In the genomic region with DNA sequence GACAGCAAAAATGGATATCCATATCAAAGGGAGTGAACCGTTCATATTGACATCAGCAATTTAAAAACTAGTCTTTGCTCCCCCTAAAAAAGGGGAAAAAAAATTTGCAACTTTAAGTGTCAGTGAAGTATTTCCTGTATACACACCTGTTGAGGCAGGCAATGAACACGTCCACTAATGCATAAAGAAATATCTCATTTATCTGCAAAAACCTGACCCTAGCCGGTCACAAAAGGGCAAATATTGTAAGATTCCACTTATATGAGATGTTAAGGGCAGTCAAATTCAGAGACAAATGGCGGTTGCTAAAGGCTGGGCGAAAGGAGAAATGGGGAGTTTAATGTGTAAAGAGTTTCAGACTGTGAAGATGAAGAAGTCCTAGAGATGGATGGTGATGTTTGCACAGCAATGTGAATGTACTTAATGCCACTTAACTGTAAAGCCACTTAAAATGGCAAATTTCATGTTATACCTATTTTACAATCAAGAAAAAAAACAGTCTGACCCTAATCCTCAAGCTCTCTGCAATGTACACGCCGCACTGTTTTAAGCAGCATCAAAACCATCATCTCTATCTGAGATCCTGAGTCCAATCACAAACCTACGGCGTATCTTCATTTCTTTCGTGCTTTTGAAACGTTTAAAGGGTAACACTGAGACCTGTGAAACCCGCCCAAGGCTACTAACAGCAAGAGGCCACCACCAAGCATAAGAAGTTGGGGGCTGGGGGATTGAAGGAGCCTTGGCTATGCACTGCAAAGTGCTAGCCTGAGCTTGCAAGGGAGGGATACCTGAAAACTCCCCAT, we compare ENCODE assay signal across 8 cellular contexts. TPM values are rescaled to one million over a fixed set of nuclear protein-coding genes. Genes with fewer than 3 reads are reported as not detected.
A peak's percentile ranks its signal among the peaks of the same experiment; 100 is the strongest.
DNase-seq lines count a peak whose midpoint lies in the region; ATAC-seq, FAIRE-seq and TF ChIP-seq lines count a peak whose summit lies in the region.

No MANE protein-coding gene starts in this region.

- H4K20me1 ChIP-seq in GM12878 (ENCODE audit: control insufficient read depth, insufficient read depth): no peaks in the 10 kb centered on the region

- H3K36me3 ChIP-seq in GM12878 (ENCODE audit: control insufficient read depth in 2 of 2, insufficient read depth in 2 of 2, low read length in 1 of 2): peaks cover 0 to 7% of the 10 kb centered on the region in 2 experiments; a peak in 3 of 4 replicates
- H3K36me3 ChIP-seq in mesodermal cell (ENCODE audit: control insufficient read depth, insufficient read depth, low read length): peaks cover 38% of the 10 kb centered on the region

- peaks cover 39% of the 10 kb centered on the region for H3K79me2 ChIP-seq in GM12878 (ENCODE audit: control insufficient read depth, insufficient read depth, low read length)

- TF ChIP-seq CTCF in AG10803 (conservative IDR thresholded peaks at IDR 0.05; ENCODE audit: low read length) (no peak), GM12878 (IDR thresholded peaks at IDR 0.05 in 2 of 3, conservative IDR thresholded peaks at IDR 0.05 in 1 of 3; ENCODE audit: control insufficient read depth in 2 of 3, extremely low read depth in 1 of 3, insufficient read depth in 1 of 3, low read depth in 3 of 3, low read length in 3 of 3) (no peak)

- H3K4me3 ChIP-seq in AG10803 (ENCODE audit: low read length) (peak overlapping the region; percentile 96), GM12878 (peak overlapping the region; percentile 96), mesodermal cell (ENCODE audit: extremely low read depth, insufficient read depth, low read length, poor library complexity, severe bottlenecking) (peak overlapping the region; percentile 78)

- BruUV-seq in GM12878 (replicated peaks; lab: Mats Ljungman, UMichigan): TSS peak; percentile 44

- H3K27ac ChIP-seq in GM12878 (ENCODE audit: control insufficient read depth, insufficient read depth) (peak overlapping the region; percentile 71), mesodermal cell (ENCODE audit: low read depth, low read length, severe bottlenecking) (peak overlapping the region; percentile 93)

- in situ Hi-C loops in GM12878 (cut with MboI): loop anchor here (25.0 kb wide), 2 partner anchors 458 to 1008 kb away; a partner anchor contains a TSS

- TF ChIP-seq POLR2A in GM12878 (IDR thresholded peaks at IDR 0.05; ENCODE audit: low read depth, low read length): no peak

- 0 out of 3 replicates have a peak, but pooled peaks have one; percentile 0 for ATAC-seq in GM12878
- ATAC-seq in HG03442 (IDR thresholded peaks at IDR 0.05; ENCODE audit: unreplicated experiment): no peak

- intact Hi-C loops in GM12878 (cut with micrococcal nuclease; ENCODE audit: unreplicated experiment): loop anchor here (2.0 kb wide), 1 partner anchor 20 kb away; no protein-coding TSS in a partner anchor

- SMC1A ChIA-PET in GM12878 (lab: Charles Lee; ENCODE audit: uncharacterized antibody, unreplicated experiment): interaction anchor here (1.1 to 4.1 kb wide), 4 partner anchors 19 to 42 kb away, joined by 3 to 22 read pairs (median 6); no protein-coding TSS in a partner anchor

- peak overlapping the region; percentile 84 for H3K4me2 ChIP-seq in GM12878 (ENCODE audit: control insufficient read depth, insufficient read depth)

- DNase-seq in AG10803 (ENCODE audit: low read depth) (no peak), HT-29 (ENCODE audit: low spot score) (peak; percentile 21), GM12878 (ENCODE audit: low read depth, low spot score) (no peak), mucosa of gallbladder (ENCODE audit: low spot score) (no peak), OCI-M1 (lab: John Stamatoyannopoulos, UW) (no peak), C1 segment of cervical spinal cord (lab: John Stamatoyannopoulos, UW) (no peak)

- 7% methylated on average over 12 of the region's 12 CpGs for WGBS in GM12878 (ENCODE audit: insufficient coverage, insufficient replicate concordance, low lambda C conversion rate, missing lambda C conversion rate)
- WGBS in mesodermal cell (ENCODE audit: insufficient coverage in 2 of 2), 2 experiments: 70 to 88% methylated on average over 5 to 6 of the region's 12 CpGs

- no peak for TF ChIP-seq EP300 in GM12878 (IDR thresholded peaks at IDR 0.05; ENCODE audit: borderline replicate concordance in 1 of 2, control insufficient read depth in 1 of 2, low read depth in 2 of 2, low read length in 2 of 2)

- no peak overlapping the region; the same call in 1 of the 2 replicates for H2AFZ ChIP-seq in GM12878 (ENCODE audit: control insufficient read depth, low read depth, low read length)

- CTCF ChIA-PET in GM12878 (lab: Yijun Ruan, JAX): interaction anchor here (1.2 kb wide), 1 partner anchor 42 kb away, joined by 3 read pairs; no protein-coding TSS in a partner anchor

- TF ChIP-seq RAD21 in GM12878 (IDR thresholded peaks at IDR 0.05; ENCODE audit: insufficient read depth, low read depth, low read length): no peak

- H3K9me3 ChIP-seq in GM12878 (replicated peaks; ENCODE audit: control insufficient read depth, insufficient read depth, low read length) (no peaks in the 10 kb centered on the region), mesodermal cell (ENCODE audit: control insufficient read depth, low read length) (no peaks in the 10 kb centered on the region)

- no peak for FAIRE-seq in GM12878 (lab: Jason Lieb, UNC)

- no peaks in the 10 kb centered on the region for H3K27me3 ChIP-seq in GM12878 (replicated peaks in 1 of 2; ENCODE audit: control insufficient read depth in 2 of 2, insufficient read depth in 2 of 2, low read length in 1 of 2)

- RAD21 ChIA-PET in GM12878 (lab: Charles Lee; ENCODE audit: unreplicated experiment): interaction anchor here (1.1 to 1.9 kb wide), 3 partner anchors 21 to 44 kb away, joined by 3 to 6 read pairs (median 6); no protein-coding TSS in a partner anchor

- POLR2A ChIA-PET in GM12878 (lab: Charles Lee): interaction anchor here (0.8 to 2.4 kb wide), 6 partner anchors 8 to 30 kb away, joined by 3 to 14 read pairs (median 4); no protein-coding TSS in a partner anchor

- peak overlapping the region; percentile 93 for H3K9ac ChIP-seq in GM12878 (ENCODE audit: control insufficient read depth, insufficient read depth, low read length)

- H3K4me1 ChIP-seq in GM12878 (ENCODE audit: control insufficient read depth, insufficient read depth, low read length): peaks cover 12% of the 10 kb centered on the region
- peaks cover 3% of the 10 kb centered on the region for H3K4me1 ChIP-seq in mesodermal cell (ENCODE audit: control insufficient read depth, insufficient read depth, low read length, poor library complexity, severe bottlenecking)

TF ChIP-seq in GM12878, 131 proteins besides CTCF, POLR2A, EP300 and RAD21:
- TF ChIP-seq MTA2 (IDR thresholded peaks at IDR 0.05; ENCODE audit: low read depth): no peak
- TF ChIP-seq EED (IDR thresholded peaks at IDR 0.05; ENCODE audit: low read depth): no peak
- no peak for TF ChIP-seq TCF7 (IDR thresholded peaks at IDR 0.05; ENCODE audit: borderline replicate concordance)
- no peak for TF ChIP-seq RCOR1 (conservative IDR thresholded peaks at IDR 0.05; ENCODE audit: low read depth, low read length)
- no peak for TF ChIP-seq GABPA (IDR thresholded peaks at IDR 0.05; ENCODE audit: low read depth)

RNA-seq across cellular contexts. Expression of a gene that starts 1.1 kb away (rescaled TPM):
- total RNA-seq in HT-29 (2014; rRNA removed; shearing (Covaris generic)): 10.8 and 10.9 TPM in 2 replicates
- total RNA-seq in GM12878 (2013; cell fraction: nucleolus; rRNA removed): 122 and 158 TPM in 2 replicates
- total RNA-seq in GM12878 (2014; rRNA removed): 33.5 and 39.0 TPM in 2 replicates
- 53.1 and 57.1 TPM in 2 replicates for total RNA-seq in GM12878 (2014; rRNA removed; fragmentation: Illumina TruSeq; extraction: Trizol)
- 39.4 and 41.4 TPM in 2 replicates for total RNA-seq in GM12878 (2021)
- 18.8 TPM for polyA plus RNA-seq in GM12878 (2011; ENCODE audit: low read depth)
- 42.4 and 47.9 TPM in 2 replicates for polyA plus RNA-seq in GM12878 (2011; rRNA removed)
- 31.2 and 38.5 TPM in 2 replicates for polyA plus RNA-seq in GM12878 (2011; cell fraction: cytosol; rRNA removed)
- 22.1 and 25.3 TPM in 2 replicates for polyA plus RNA-seq in GM12878 (2011; cell fraction: nucleus; rRNA removed)
- polyA plus RNA-seq in GM12878 (2012): 23.8 and 27.7 TPM in 2 replicates
- polyA plus RNA-seq in GM12878 (2014; fragmentation: Illumina TruSeq; extraction: Trizol): 65.7 and 83.0 TPM in 2 replicates
- polyA plus RNA-seq in GM12878 (2014; fragmentation: Nextera tagmentation; extraction: Ambion mirVana): 10 to 100 TPM; 15.6 to 25.1 TPM
- 36.8 and 53.0 TPM in 2 replicates for polyA plus RNA-seq in GM12878 (2014; rRNA removed)
- 10 to 100 TPM; 76.6 to 77.3 TPM for polyA plus RNA-seq in GM12878 (2016; fragmentation: Nextera tagmentation; extraction: Ambion mirVana)
- 33.8 and 45.3 TPM in 2 replicates for polyA minus RNA-seq in GM12878 (2011; rRNA and poly(A)+ RNA removed)
- 15.8 and 16.2 TPM in 2 replicates for polyA minus RNA-seq in GM12878 (2011; cell fraction: cytosol; rRNA and poly(A)+ RNA removed)
- 25.9 and 42.6 TPM in 2 replicates for polyA minus RNA-seq in GM12878 (2011; cell fraction: nucleus; rRNA and poly(A)+ RNA removed)
- polyA plus RNA-seq in mesodermal cell (2013, experiment 1 of 2): 22.9 TPM
- polyA plus RNA-seq in mesodermal cell (2013, experiment 2 of 2): 26.1 TPM
- 33.5 TPM for total RNA-seq in mucosa of gallbladder

RNA-seq across cellular contexts. Expression of a gene that starts 3.7 kb away (rescaled TPM):
- total RNA-seq in HT-29 (2014; rRNA removed; shearing (Covaris generic)): 33.3 and 35.5 TPM in 2 replicates
- total RNA-seq in GM12878 (2013; cell fraction: nucleolus; rRNA removed): 63.2 and 86.8 TPM in 2 replicates
- total RNA-seq in GM12878 (2014; rRNA removed) (41.4 and 49.0 TPM in 2 replicates), GM12878 (2014; rRNA removed; fragmentation: Illumina TruSeq; extraction: Trizol) (52.0 and 53.8 TPM in 2 replicates), GM12878 (2021) (45.4 and 49.6 TPM in 2 replicates), mucosa of gallbladder (62.4 TPM)
- polyA plus RNA-seq in GM12878 (2011; ENCODE audit: low read depth): 59.0 TPM
- polyA plus RNA-seq in GM12878 (2011; rRNA removed) (51.4 and 56.8 TPM in 2 replicates), GM12878 (2014; fragmentation: Illumina TruSeq; extraction: Trizol) (62.0 and 76.6 TPM in 2 replicates), GM12878 (2014; fragmentation: Nextera tagmentation; extraction: Ambion mirVana) (10 to 100 TPM; 35.9 to 38.2 TPM), GM12878 (2014; rRNA removed) (42.3 and 56.5 TPM in 2 replicates), GM12878 (2016; fragmentation: Nextera tagmentation; extraction: Ambion mirVana) (10 to 100 TPM; 34.6 to 38.8 TPM)
- polyA plus RNA-seq in GM12878 (2011; cell fraction: cytosol; rRNA removed): 42.2 and 56.2 TPM in 2 replicates
- polyA plus RNA-seq in GM12878 (2011; cell fraction: nucleus; rRNA removed): 14.8 and 16.6 TPM in 2 replicates
- polyA plus RNA-seq in GM12878 (2012): 46.4 and 54.0 TPM in 2 replicates
- 56.7 and 59.9 TPM in 2 replicates for polyA minus RNA-seq in GM12878 (2011; rRNA and poly(A)+ RNA removed)
- 16.6 and 17.6 TPM in 2 replicates for polyA minus RNA-seq in GM12878 (2011; cell fraction: cytosol; rRNA and poly(A)+ RNA removed)
- polyA minus RNA-seq in GM12878 (2011; cell fraction: nucleus; rRNA and poly(A)+ RNA removed): 19.2 and 29.9 TPM in 2 replicates
- 60.5 TPM for polyA plus RNA-seq in mesodermal cell (2013, experiment 1 of 2)
- 56.7 TPM for polyA plus RNA-seq in mesodermal cell (2013, experiment 2 of 2)
